16 cellular contexts compared by ENCODE assay signal in genomic region chr3:166900866-166901577, GRCh38.
"Had no signal": no experiment of that assay in that cellular context is flagged by ENCODE, and none has a peak within 500 bp of the region (broad histone marks: within the 10 kb centered on the region; RNA-seq: fewer than 3 reads in every experiment).

No MANE protein-coding gene starts in this region.

- H3K4me1 ChIP-seq: pancreas, sigmoid colon, spleen had no signal

- DNase-seq: activated CD4-positive, alpha-beta T cell treated with anti-CD3 and anti-CD28 coated beads for 1 hour; activated CD4-positive, alpha-beta T cell treated with anti-CD3 and anti-CD28 coated beads, Interleukin-2, amount 50 U/mL, for 4 hours; activated naive CD4-positive, alpha-beta T cell treated with anti-CD3 and anti-CD28 coated beads for 36 hours; dorsolateral prefrontal cortex; islet precursor cell; mucosa of descending colon; naive thymus-derived CD4-positive, alpha-beta T cell; pancreas; sigmoid colon; spleen; stimulated activated naive CD8-positive, alpha-beta T cell treated with anti-CD3 and anti-CD28 coated beads, Interleukin-15, amount 100 ng/mL, for 72 hours had no signal

- H3K4me3 ChIP-seq: cardiac muscle cell, dorsolateral prefrontal cortex, mucosa of descending colon, pancreas, sigmoid colon, spleen had no signal

- H3K9me3 ChIP-seq: pancreas, sigmoid colon had no signal

- ATAC-seq: activated T-helper 17 cell treated with anti-CD3 and anti-CD28 coated beads, Interleukin-2, amount 50 U/mL, for 72 hours; esophagus mucosa; left lobe of liver; mucosa of descending colon; naive thymus-derived CD4-positive, alpha-beta T cell; pancreas; stimulated activated naive CD8-positive, alpha-beta T cell treated with anti-CD3 and anti-CD28 coated beads, Interleukin-15, amount 100 ng/mL, for 72 hours had no signal

- H3K27me3 ChIP-seq: cardiac muscle cell, dorsolateral prefrontal cortex, pancreas, sigmoid colon, spleen had no signal

- H3K27ac ChIP-seq: cardiac muscle cell, dorsolateral prefrontal cortex, pancreas, sigmoid colon, spleen, VCaP had no signal

- H3K36me3 ChIP-seq: cardiac muscle cell, pancreas, sigmoid colon, spleen had no signal
